In genomic region chr16:22183901-22184614, GRCh38 we compare ENCODE assay signal across 13 cellular contexts. TPM values are rescaled to one million over a fixed set of nuclear protein-coding genes. Genes with fewer than 3 reads are reported as not detected.
DNase-seq lines count a peak whose midpoint lies in the region; ATAC-seq and TF ChIP-seq lines count a peak whose summit lies in the region.
"Had no signal": no experiment of that assay in that cellular context is flagged by ENCODE, and none has a peak within 500 bp of the region (broad histone marks: within the 10 kb centered on the region; RNA-seq: fewer than 3 reads in every experiment).

No MANE protein-coding gene starts in this region.

- no peaks in the 10 kb centered on the region for H3K9me2 ChIP-seq in PC-9 (ENCODE audit: insufficient read depth)
- no peaks in the 10 kb centered on the region for H3K9me2 ChIP-seq in hepatocyte (replicated peaks; ENCODE audit: insufficient read depth)

- intact Hi-C loops in PC-9 (cut with micrococcal nuclease; ENCODE audit: unreplicated experiment) = no loop called here

- H3K4me3 ChIP-seq in GM12875 (ENCODE audit: low read depth, low read length) (no peak overlapping the region), PC-9 (no peak overlapping the region), fibroblast of villous mesenchyme (ENCODE audit: low read depth, low read length) (no peak overlapping the region), hepatocyte (no peak overlapping the region)
- H3K4me3 ChIP-seq: testis had no signal

- peaks cover 10% of the 10 kb centered on the region; the same call in 1 of the 2 replicates for H3K27me3 ChIP-seq in PC-9 (ENCODE audit: insufficient read depth, low read depth)
- H3K27me3 ChIP-seq in hepatocyte = no peaks in the 10 kb centered on the region
- H3K27me3 ChIP-seq: testis had no signal

- BruUV-seq in PC-9 (replicated peaks; lab: Mats Ljungman, UMichigan) = no TSS peak

- H3K36me3 ChIP-seq in PC-9 (ENCODE audit: low read depth) (no peaks in the 10 kb centered on the region), hepatocyte (replicated peaks; ENCODE audit: insufficient read depth, low read depth) (no peaks in the 10 kb centered on the region)

- H3K4me2 ChIP-seq in PC-9 (no peak overlapping the region), hepatocyte (no peak overlapping the region)

- H3K79me2 ChIP-seq in PC-9 (ENCODE audit: low read depth) (no peaks in the 10 kb centered on the region), hepatocyte (no peaks in the 10 kb centered on the region)

- H2AFZ ChIP-seq in PC-9 (no peak overlapping the region), hepatocyte (no peak overlapping the region)

- no peaks in the 10 kb centered on the region; the same call in 1 of the 2 replicates for H3K4me1 ChIP-seq in PC-9 (replicated peaks; ENCODE audit: insufficient read depth)
- peaks cover 3% of the 10 kb centered on the region for H3K4me1 ChIP-seq in hepatocyte (ENCODE audit: insufficient read depth)

- POLR2A ChIA-PET in PC-9 (lab: Charles Lee; ENCODE audit: unreplicated experiment) = interaction anchor here (0.6 to 0.7 kb wide), 2 partner anchors 187 to 232 kb away, joined by 3 to 7 read pairs; no protein-coding TSS in a partner anchor

- H3K9me3 ChIP-seq in PC-9 (ENCODE audit: insufficient read depth, low read depth) (no peaks in the 10 kb centered on the region), hepatocyte (ENCODE audit: low read depth) (no peaks in the 10 kb centered on the region)
- H3K9me3 ChIP-seq: testis had no signal

- WGBS in hepatocyte (ENCODE audit: low lambda C conversion rate, missing lambda C conversion rate) = 86% methylated on average over 11 of the region's 11 CpGs

- H3K27ac ChIP-seq in C4-2B (no peak overlapping the region), PC-9 (no peak overlapping the region), hepatocyte (no peak overlapping the region)
- H3K27ac ChIP-seq: testis had no signal

- H4K20me1 ChIP-seq in PC-9 (ENCODE audit: insufficient read depth) (no peaks in the 10 kb centered on the region), hepatocyte (ENCODE audit: insufficient read depth, poor library complexity, severe bottlenecking) (no peaks in the 10 kb centered on the region)

- no peak for ATAC-seq in HG03469 (IDR thresholded peaks at IDR 0.05; ENCODE audit: unreplicated experiment)

- DNase-seq in PC-9 (no peak), fibroblast of villous mesenchyme (ENCODE audit: low read depth) (no peak), GF-D8 (lab: John Stamatoyannopoulos, UW) (no peak), GM19238 (ENCODE audit: insufficient read length, low spot score) (no peak), hepatocyte (ENCODE audit: low spot score) (no peak)
- DNase-seq: activated naive CD4-positive, alpha-beta T cell; NCI-H748 treated with DMSO at 0.1 percent for 48 hours; stimulated activated CD4-positive, alpha-beta T cell treated with anti-CD3 and anti-CD28 coated beads, Interleukin-2, amount 100 ng/mL, for 48 hours; testis had no signal

- CTCF ChIA-PET in PC-9 (lab: Charles Lee) = no interaction called here

- TF ChIP-seq CTCF in C4-2B (conservative IDR thresholded peaks at IDR 0.05) (peak; percentile 59), GM12875 (IDR thresholded peaks at IDR 0.05; ENCODE audit: borderline replicate concordance, insufficient read depth, low read depth, low read length) (peak; percentile 65), PC-9 (conservative IDR thresholded peaks at IDR 0.05) (peak; percentile 47; the same call in 1 of the 2 replicates), fibroblast of villous mesenchyme (IDR thresholded peaks at IDR 0.05; ENCODE audit: insufficient read depth, low read depth, low read length) (peak; percentile 28), hepatocyte (IDR thresholded peaks at IDR 0.05; ENCODE audit: poor library complexity) (no peak)

- H3F3A ChIP-seq in PC-9 (ENCODE audit: insufficient read depth, low read depth) = peaks cover 3% of the 10 kb centered on the region; the same call in 1 of the 2 replicates

RNA-seq across cellular contexts. Expression of gene SDR42E2, which starts 21.8 kb away (rescaled TPM):
- total RNA-seq in PC-9 (2021) = not detected in 2 replicates
- total RNA-seq in fibroblast of villous mesenchyme = not detected in 2 replicates
- not detected in 2 replicates for total RNA-seq in hepatocyte
- polyA plus RNA-seq in hepatocyte = not detected in 2 replicates
- total RNA-seq: G401 had no signal

RNA-seq across cellular contexts. Expression of gene EEF2K, which starts 22.0 kb away (rescaled TPM):
- total RNA-seq in PC-9 (2021) = 29.8 and 34.7 TPM in 2 replicates
- total RNA-seq in fibroblast of villous mesenchyme = 26.3 and 30.0 TPM in 2 replicates
- total RNA-seq in hepatocyte = 11.0 and 15.1 TPM in 2 replicates
- polyA plus RNA-seq in hepatocyte = 7.9 and 8.6 TPM in 2 replicates
